In the genomic region with DNA sequence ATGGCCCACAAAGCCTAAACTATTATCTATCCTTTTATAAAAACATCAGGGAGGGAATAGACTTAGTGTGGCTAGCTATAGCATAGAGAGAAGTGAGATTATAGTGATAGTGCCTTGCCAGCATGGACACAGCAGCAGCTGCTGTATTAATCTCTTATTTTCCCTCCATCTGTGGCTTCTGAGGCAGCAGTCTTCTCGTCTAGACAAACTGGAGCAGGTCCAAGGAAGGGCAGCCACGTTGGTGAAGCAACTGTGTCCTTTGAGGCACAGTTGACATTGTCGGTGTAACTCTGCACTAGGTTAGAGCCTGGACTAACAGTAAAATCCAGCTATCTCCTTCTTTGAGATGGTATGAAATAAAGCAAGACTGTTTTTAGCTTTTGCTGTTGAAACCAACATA, we compare ENCODE assay signal across 15 cellular contexts.
DNase-seq lines count a peak whose midpoint lies in the region; ATAC-seq and TF ChIP-seq lines count a peak whose summit lies in the region.
"Had no signal": no experiment of that assay in that cellular context is flagged by ENCODE, and none has a peak within 500 bp of the region (broad histone marks: within the 10 kb centered on the region; RNA-seq: fewer than 3 reads in every experiment).

No MANE protein-coding gene starts in this region.

- peak overlapping the region; percentile 47 for H3K27ac ChIP-seq in SJCRH30
- no peak overlapping the region for H3K27ac ChIP-seq in psoas muscle
- H3K27ac ChIP-seq: vagina had no signal

- DNase-seq in NCI-H524 (lab: John Stamatoyannopoulos, UW) (peak; percentile 31 to 57), NCI-H524 treated with DMSO at 0.1 percent for 48 hours (lab: John Stamatoyannopoulos, UW) (no peak), NCI-H2029 (lab: John Stamatoyannopoulos, UW) (peak; percentile 73), SJCRH30 (peak; percentile 81 to 86), psoas muscle (no peak), foreskin melanocyte (no peak), NCI-H1092 treated with DMSO at 0.1 percent for 48 hours (lab: John Stamatoyannopoulos, UW) (no peak)
- DNase-seq: activated B cell treated with CpG ODN at 0.5 μM for 24 hours; activated CD8-positive, alpha-beta memory T cell treated with anti-CD3 and anti-CD28 coated beads, Interleukin-2, amount 10 ng/mL, durations not matched to agents 7 days and 5 days; activated naive CD4-positive, alpha-beta T cell treated with Interleukin-2 at 50 U/mL for 16 hours; CD4-positive, alpha-beta T cell; naive thymus-derived CD4-positive, alpha-beta T cell; NCI-H748 treated with DMSO at 0.1 percent for 48 hours had no signal

- 17 to 25% (median 19%) methylated on average over 3 of the region's 3 CpGs for WGBS in psoas muscle, 3 donors

- H3K4me1 ChIP-seq in SJCRH30 (peaks cover 33% of the 10 kb centered on the region), psoas muscle (peaks cover 3% of the 10 kb centered on the region)

- TF ChIP-seq CTCF in psoas muscle (IDR thresholded peaks at IDR 0.05): no peak

- ATAC-seq in psoas muscle (peak; percentile 52 to 75 (median 66)), HG02798 (IDR thresholded peaks at IDR 0.05; ENCODE audit: poor library complexity, unreplicated experiment) (no peak)
- ATAC-seq: activated CD8-positive, alpha-beta memory T cell treated with anti-CD3 and anti-CD28 coated beads, Interleukin-2, amount 10 ng/mL, durations not matched to agents 7 days and 5 days; naive thymus-derived CD4-positive, alpha-beta T cell had no signal

- H3K27me3 ChIP-seq in SJCRH30 (no peaks in the 10 kb centered on the region), psoas muscle (ENCODE audit: insufficient read depth in 3 of 3, low read length in 2 of 3) (no peaks in the 10 kb centered on the region)
- H3K27me3 ChIP-seq: vagina had no signal

- intact Hi-C loops in psoas muscle (cut with DNase I): no loop called here

- H3K4me3 ChIP-seq in SJCRH30 (no peak overlapping the region), psoas muscle (no peak overlapping the region)
- H3K4me3 ChIP-seq: vagina had no signal

- no peaks in the 10 kb centered on the region for H3K9me3 ChIP-seq in SJCRH30 (replicated peaks)
- H3K9me3 ChIP-seq in psoas muscle: no peaks in the 10 kb centered on the region
- H3K9me3 ChIP-seq: vagina had no signal

- H3K36me3 ChIP-seq in SJCRH30 (no peaks in the 10 kb centered on the region; the same call in 1 of the 2 replicates), psoas muscle (ENCODE audit: insufficient read depth in 1 of 2, low read depth in 1 of 2) (no peaks in the 10 kb centered on the region)

Comparison
In these comparisons a context has a peak if more than half of its experiments do, and no peak if none do; other contexts are left out.
1. DNase-seq: peak in NCI-H524 (2 of 2), NCI-H2029 (single experiment) and SJCRH30 (2 of 2); none in NCI-H524 treated with DMSO at 0.1 percent for 48 hours (single experiment), psoas muscle (0 of 2), foreskin melanocyte (single experiment) and NCI-H1092 treated with DMSO at 0.1 percent for 48 hours (single experiment).